ENCODE assay signal across 8 cellular contexts in genomic region chr1:217360510-217360909, GRCh38.
"Had no signal": no experiment of that assay in that cellular context is flagged by ENCODE, and none has a peak within 500 bp of the region (broad histone marks: within the 10 kb centered on the region; RNA-seq: fewer than 3 reads in every experiment).

No MANE protein-coding gene starts in this region.

- DNase-seq: GDM1, GF-D8 had no signal

- ATAC-seq: GM12878 had no signal

- H3K4me3 ChIP-seq: GM12878 had no signal

- FAIRE-seq: G401.6, GM12878, GM12891, GM12892, GM18507, GM19239 had no signal
